In the genomic region with DNA sequence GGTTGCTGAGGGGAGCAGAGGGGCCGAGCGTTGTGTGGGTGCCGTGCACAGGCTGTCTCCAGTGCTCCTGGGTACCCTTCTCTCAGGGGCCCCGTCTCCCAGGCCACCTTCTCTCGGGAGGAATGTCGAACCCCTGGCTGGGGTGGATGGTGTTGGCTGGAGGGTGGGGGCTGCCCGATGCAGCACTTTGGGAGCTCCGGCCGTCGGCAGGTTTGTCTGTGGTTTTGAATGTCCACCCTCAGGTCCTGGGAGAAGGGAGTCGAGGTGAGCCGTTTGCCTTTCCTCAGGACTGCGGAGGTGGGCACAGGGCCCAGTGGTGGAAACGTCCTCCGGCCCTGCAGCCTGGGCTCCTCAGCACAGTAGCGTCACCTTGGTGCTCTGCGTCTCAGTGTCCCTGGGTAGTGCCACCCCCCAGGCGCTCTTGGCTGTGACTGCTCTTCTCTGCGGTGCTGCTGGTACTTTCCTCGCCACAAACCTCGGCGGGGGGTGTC, we compare ENCODE assay signal across 16 cellular contexts. TPM values are rescaled to one million over a fixed set of nuclear protein-coding genes. Genes with fewer than 3 reads are reported as not detected.
DNase-seq lines count a peak whose midpoint lies in the region; ATAC-seq, FAIRE-seq and TF ChIP-seq lines count a peak whose summit lies in the region.
"Had no signal": no experiment of that assay in that cellular context is flagged by ENCODE, and none has a peak within 500 bp of the region (broad histone marks: within the 10 kb centered on the region; RNA-seq: fewer than 3 reads in every experiment).

No MANE protein-coding gene starts in this region.

- H3K27me3 ChIP-seq in right lobe of liver, result no peaks in the 10 kb centered on the region
- no peaks in the 10 kb centered on the region for H3K27me3 ChIP-seq in HepG2 (ENCODE audit: control insufficient read depth in 1 of 2, insufficient read depth in 2 of 2, low read length in 2 of 2)
- H3K27me3 ChIP-seq in heart left ventricle, result no peaks in the 10 kb centered on the region
- H3K27me3 ChIP-seq in mesenchymal stem cell (ENCODE audit: control insufficient read depth in 1 of 2, insufficient read depth in 1 of 2, low read length in 2 of 2), result no peaks in the 10 kb centered on the region
- H3K27me3 ChIP-seq in aorta (ENCODE audit: control insufficient read depth in 1 of 2, insufficient read depth in 2 of 2, low read length in 1 of 2), result no peaks in the 10 kb centered on the region
- no peaks in the 10 kb centered on the region for H3K27me3 ChIP-seq in thyroid gland

- peaks cover 15 to 23% of the 10 kb centered on the region in 2 donors for H3K4me1 Mint-ChIP-seq in effector memory CD8-positive, alpha-beta T cell (ENCODE audit: low read depth in 2 of 2)

- no peak overlapping the region for H3K4ac ChIP-seq in mesenchymal stem cell (ENCODE audit: low read depth in 1 of 2, low read length in 2 of 2)

- no peaks in the 10 kb centered on the region for H3K27me3 Mint-ChIP-seq in effector memory CD8-positive, alpha-beta T cell

- H2AFZ ChIP-seq in HepG2 (ENCODE audit: low read length) (no peak overlapping the region), mesenchymal stem cell (ENCODE audit: low read depth, low read length) (no peak overlapping the region)

- H3K9me3 Mint-ChIP-seq in effector memory CD8-positive, alpha-beta T cell, result no peaks in the 10 kb centered on the region

- H3K14ac ChIP-seq in mesenchymal stem cell (ENCODE audit: low read length in 2 of 2), result no peak overlapping the region

- H2AK5ac ChIP-seq in mesenchymal stem cell (ENCODE audit: low read length, severe bottlenecking), result no peak overlapping the region

- TF ChIP-seq EP300 in HepG2 (IDR thresholded peaks at IDR 0.05; ENCODE audit: low read depth in 2 of 2, low read length in 2 of 2) (no peak), HepG2 (CRISPR knock-in tag; IDR thresholded peaks at IDR 0.05; ENCODE audit: borderline replicate concordance) (no peak)

- peaks cover 58% of the 10 kb centered on the region for H3K79me2 ChIP-seq in HepG2 (ENCODE audit: insufficient read depth, low read length)

- H3K4me2 ChIP-seq in HepG2 (ENCODE audit: low read depth, low read length), result no peak overlapping the region
- H3K4me2 ChIP-seq in mesenchymal stem cell (ENCODE audit: low read length, poor library complexity, severe bottlenecking), result no peak overlapping the region

- no TSS peak for BruUV-seq in HepG2 (replicated peaks; lab: Mats Ljungman, UMichigan)

- no peak overlapping the region for H3K18ac ChIP-seq in mesenchymal stem cell (ENCODE audit: low read depth in 1 of 2, low read length in 2 of 2)

- peaks cover 16% of the 10 kb centered on the region for H3K36me3 Mint-ChIP-seq in effector memory CD8-positive, alpha-beta T cell (ENCODE audit: insufficient read depth)

- H2BK12ac ChIP-seq in mesenchymal stem cell (ENCODE audit: low read length in 2 of 2), result no peak overlapping the region

- no peak overlapping the region for H4K8ac ChIP-seq in mesenchymal stem cell (ENCODE audit: low read length)

- H3K4me1 ChIP-seq in right lobe of liver, result peaks cover 0 to 25% (median 7%) of the 10 kb centered on the region in 4 donors
- peaks cover 8% of the 10 kb centered on the region; the same call in 1 of the 2 replicates for H3K4me1 ChIP-seq in HepG2 (ENCODE audit: insufficient read depth, low read length)
- H3K4me1 ChIP-seq in heart left ventricle, result peaks cover 9 to 88% (median 58%) of the 10 kb centered on the region in 12 donors
- peaks cover 49% of the 10 kb centered on the region for H3K4me1 ChIP-seq in mesenchymal stem cell (ENCODE audit: control insufficient read depth, insufficient read depth, low read depth, low read length)
- no peaks in the 10 kb centered on the region for H3K4me1 ChIP-seq in aorta (ENCODE audit: control insufficient read depth in 1 of 2, insufficient read depth in 2 of 2, low read length in 2 of 2)
- peaks cover 6 to 11% of the 10 kb centered on the region in 2 donors for H3K4me1 ChIP-seq in thyroid gland

- WGBS in right lobe of liver (ENCODE audit: insufficient coverage, low coverage, low lambda C conversion rate, missing lambda C conversion rate), result no CpG with 5 or more reads among the region's 22 CpGs
- 97% methylated on average over 11 of the region's 22 CpGs for WGBS in HepG2 (ENCODE audit: low lambda C conversion rate)
- WGBS in heart left ventricle, 4 donors, result 66 to 75% (median 71%) methylated on average over 14 to 22 of the region's 22 CpGs
- 97% methylated on average over 21 of the region's 22 CpGs for WGBS in mesenchymal stem cell
- 85 to 89% methylated on average over 22 of the region's 22 CpGs for WGBS in aorta, 2 donors
- 96 to 97% methylated on average over 20 to 22 of the region's 22 CpGs for WGBS in thyroid gland, 2 donors

- FAIRE-seq in HepG2 (lab: Jason Lieb, UNC), result no peak
- FAIRE-seq: H54, RCC 7860 had no signal

- no peak overlapping the region for H2BK120ac ChIP-seq in mesenchymal stem cell (ENCODE audit: low read depth, low read length)

- no peak for TF ChIP-seq RAD21 in HepG2 (CRISPR knock-in tag; IDR thresholded peaks at IDR 0.05)

- H3K4me3 ChIP-seq in right lobe of liver (no peak overlapping the region), HepG2 (replicated peaks in 1 of 3; ENCODE audit: insufficient read depth in 1 of 3, low read depth in 2 of 3, low read length in 3 of 3) (no peak overlapping the region), heart left ventricle (no peak overlapping the region), mesenchymal stem cell (ENCODE audit: insufficient read depth in 1 of 2, low read depth in 1 of 2, low read length in 2 of 2) (no peak overlapping the region), aorta (ENCODE audit: low read length in 2 of 2) (no peak overlapping the region), thyroid gland (replicated peaks in 1 of 3) (no peak overlapping the region)

- H4K20me1 ChIP-seq in HepG2 (ENCODE audit: insufficient read depth, low read length), result peaks cover 27% of the 10 kb centered on the region; the same call in 1 of the 2 replicates

- DNase-seq in right lobe of liver, result peak in 2 of 3 donors; percentile 10 to 41
- DNase-seq in HepG2 (ENCODE audit: low spot score), result no peak
- peak in 4 of 5 donors; percentile 52 to 72 (median 67) for DNase-seq in heart left ventricle
- DNase-seq in mesenchymal stem cell, result no peak
- peak; percentile 43 to 70 for DNase-seq in aorta
- no peak for DNase-seq in effector memory CD8-positive, alpha-beta T cell
- DNase-seq in thyroid gland, result no peak
- DNase-seq: 8988T, NCI-H1417, NCI-H2029, NCI-H510A, NCI-H82 had no signal

- POLR2A ChIA-PET in HepG2 (lab: Yijun Ruan, JAX), result no interaction called here

- no peak for ATAC-seq in right lobe of liver
- ATAC-seq in HepG2, result no peak
- ATAC-seq in heart left ventricle, result peak in 2 of 4 donors; percentile 7 to 30
- ATAC-seq in aorta (ENCODE audit: low FRiP score), result no peak
- no peak for ATAC-seq in GM19452 (IDR thresholded peaks at IDR 0.05; ENCODE audit: unreplicated experiment)
- ATAC-seq in effector memory CD8-positive, alpha-beta T cell (replicated peaks), result no peak

- no peak overlapping the region for H3K27ac ChIP-seq in right lobe of liver
- no peak overlapping the region for H3K27ac ChIP-seq in HepG2 (ENCODE audit: extremely low read length, insufficient read depth, low read length)
- peak overlapping the region; percentile 10 to 99 (median 90) for H3K27ac ChIP-seq in heart left ventricle
- H3K27ac ChIP-seq in mesenchymal stem cell (ENCODE audit: low read length, poor library complexity, severe bottlenecking), result no peak overlapping the region
- peak overlapping the region in 1 of 2 donors; percentile 0 for H3K27ac ChIP-seq in aorta (ENCODE audit: low read depth in 1 of 2, low read length in 2 of 2)
- H3K27ac ChIP-seq in thyroid gland, result no peak overlapping the region
- H3K27ac ChIP-seq: C4-2B had no signal

- H3K27ac Mint-ChIP-seq in effector memory CD8-positive, alpha-beta T cell, result no peak overlapping the region

- H3K36me3 ChIP-seq in right lobe of liver (no peaks in the 10 kb centered on the region), HepG2 (replicated peaks in 1 of 2; ENCODE audit: control insufficient read depth in 1 of 2, insufficient read depth in 2 of 2, low read length in 2 of 2) (peaks cover 35 to 75% of the 10 kb centered on the region in 2 experiments), heart left ventricle (peaks cover 0 to 26% (median 0%) of the 10 kb centered on the region in 9 donors), mesenchymal stem cell (ENCODE audit: control insufficient read depth in 1 of 2, insufficient read depth in 2 of 2, low read depth in 1 of 2, low read length in 2 of 2) (peaks cover 14 to 70% of the 10 kb centered on the region in 2 experiments), aorta (ENCODE audit: control insufficient read depth in 1 of 2, insufficient read depth in 2 of 2, low read length in 1 of 2) (no peaks in the 10 kb centered on the region), thyroid gland (no peaks in the 10 kb centered on the region)

- H3K79me1 ChIP-seq in mesenchymal stem cell (replicated peaks; ENCODE audit: low read length, poor library complexity, severe bottlenecking), result peaks cover 40% of the 10 kb centered on the region

- peak overlapping the region; percentile 62 for H4K91ac ChIP-seq in mesenchymal stem cell (ENCODE audit: low read length)

- TF ChIP-seq CTCF in right lobe of liver (IDR thresholded peaks at IDR 0.05) (no peak), HepG2 (CRISPR knock-in tag; IDR thresholded peaks at IDR 0.05) (no peak), heart left ventricle (IDR thresholded peaks at IDR 0.05) (no peak), thyroid gland (IDR thresholded peaks at IDR 0.05) (no peak)

- in situ Hi-C loops in HepG2 (cut with HindIII; ENCODE audit: extremely low pct_ligation_motif_present, low pct_unique_long_range_greater_than_20kb), result no loop called here

- H3K9me3 ChIP-seq in right lobe of liver (no peaks in the 10 kb centered on the region), HepG2 (ENCODE audit: low read length) (no peaks in the 10 kb centered on the region), heart left ventricle (no peaks in the 10 kb centered on the region), mesenchymal stem cell (ENCODE audit: control insufficient read depth, low read length) (no peaks in the 10 kb centered on the region), aorta (ENCODE audit: control insufficient read depth, low read length) (no peaks in the 10 kb centered on the region), thyroid gland (no peaks in the 10 kb centered on the region)

- TF ChIP-seq POLR2A in right lobe of liver (IDR thresholded peaks at IDR 0.05) (no peak), HepG2 (IDR thresholded peaks at IDR 0.05; ENCODE audit: insufficient read depth in 1 of 2, low read depth in 2 of 2, low read length in 2 of 2) (no peak), heart left ventricle (IDR thresholded peaks at IDR 0.05) (no peak), thyroid gland (IDR thresholded peaks at IDR 0.05) (no peak)

- no peak overlapping the region for H2BK15ac ChIP-seq in mesenchymal stem cell (ENCODE audit: low read depth, poor library complexity, severe bottlenecking)

- CTCF ChIA-PET in HepG2 (lab: Yijun Ruan, JAX; ENCODE audit: low intra/inter-chr PET ratio, low total read pairs), result no interaction called here

- no peak overlapping the region for H3K4me3 Mint-ChIP-seq in effector memory CD8-positive, alpha-beta T cell

- H3K9ac ChIP-seq in HepG2 (ENCODE audit: insufficient read depth, low read depth, low read length) (no peak overlapping the region), mesenchymal stem cell (ENCODE audit: low read length) (no peak overlapping the region)

- intact Hi-C loops in right lobe of liver (cut with DNase I), result loop anchor here (5.0 kb wide), 1 partner anchor 173 kb away; no protein-coding TSS in a partner anchor
- intact Hi-C loops in HepG2 (cut with micrococcal nuclease; ENCODE audit: unreplicated experiment), result no loop called here
- intact Hi-C loops in heart left ventricle (cut with DNase I), result loop anchor here in 2 of 10 donors (2.0 to 10.0 kb wide), 2 partner anchors 118 to 120 kb away; partner anchors contain the start of gene ADARB1 (in 1 of the 2)
- intact Hi-C loops in aorta (cut with DNase I), result loop anchor here (10.0 kb wide), 2 partner anchors 100 to 340 kb away; no protein-coding TSS in a partner anchor
- intact Hi-C loops in thyroid gland (cut with DNase I), result loop anchor here (5.0 to 10.0 kb wide), 2 partner anchors 120 to 173 kb away; partner anchors contain the start of gene ADARB1

- H3K23ac ChIP-seq in mesenchymal stem cell (ENCODE audit: low read length in 2 of 2), result no peak overlapping the region

- no peak overlapping the region for H2BK5ac ChIP-seq in mesenchymal stem cell (ENCODE audit: low read depth, low read length, poor library complexity, severe bottlenecking)

RNA-seq across cellular contexts. Expression of gene SLX9, which starts 14.5 kb away (rescaled TPM):
- 10 to 100 TPM; 15.0 to 27.9 (median 17.1) TPM for total RNA-seq in right lobe of liver
- total RNA-seq in HepG2 (2016; rRNA removed; fragmentation: Illumina TruSeq; extraction: Trizol), result 47.1 and 51.5 TPM in 2 replicates
- 43.4 and 50.9 TPM in 2 replicates for total RNA-seq in HepG2 (2016; cell fraction: cytosol; rRNA removed; fragmentation: Illumina TruSeq; extraction: Trizol; ENCODE audit: low read depth)
- total RNA-seq in HepG2 (2016; cell fraction: insoluble cytoplasmic fraction; rRNA removed; fragmentation: Illumina TruSeq; extraction: Trizol), result 51.9 and 55.4 TPM in 2 replicates
- total RNA-seq in HepG2 (2016; cell fraction: membrane; rRNA removed; fragmentation: Illumina TruSeq; extraction: Trizol), result 31.2 and 37.8 TPM in 2 replicates
- 17.3 and 20.5 TPM in 2 replicates for total RNA-seq in HepG2 (2016; cell fraction: nucleus; rRNA removed; fragmentation: Illumina TruSeq; extraction: Trizol)
- 21.0 and 22.6 TPM in 2 replicates for polyA plus RNA-seq in HepG2 (2011; rRNA removed)
- 32.4 and 47.0 TPM in 2 replicates for polyA plus RNA-seq in HepG2 (2011; cell fraction: cytosol; rRNA removed)
- 22.9 and 26.2 TPM in 2 replicates for polyA plus RNA-seq in HepG2 (2011; cell fraction: nucleus; rRNA removed)
- polyA plus RNA-seq in HepG2 (2012), result 22.9 TPM in 2 replicates
- 43.3 and 45.1 TPM in 2 replicates for polyA plus RNA-seq in HepG2 (2016; cell fraction: cytosol; fragmentation: Illumina TruSeq; extraction: Trizol; ENCODE audit: low read depth)
- 53.9 and 57.5 TPM in 2 replicates for polyA plus RNA-seq in HepG2 (2016; cell fraction: insoluble cytoplasmic fraction; fragmentation: Illumina TruSeq; extraction: Trizol; ENCODE audit: low read depth)
- polyA plus RNA-seq in HepG2 (2016; cell fraction: membrane; fragmentation: Illumina TruSeq; extraction: Trizol; ENCODE audit: low read depth), result 27.6 and 29.8 TPM in 2 replicates
- polyA plus RNA-seq in HepG2 (2016; cell fraction: nucleus; fragmentation: Illumina TruSeq; extraction: Trizol; ENCODE audit: insufficient read depth, low read depth), result 35.4 and 41.4 TPM in 2 replicates
- 14.1 and 17.2 TPM in 2 replicates for polyA minus RNA-seq in HepG2 (2011; rRNA and poly(A)+ RNA removed; ENCODE audit: low replicate concordance)
- polyA minus RNA-seq in HepG2 (2011; cell fraction: cytosol; rRNA and poly(A)+ RNA removed), result 15.8 and 22.1 TPM in 2 replicates
- polyA minus RNA-seq in HepG2 (2011; cell fraction: nucleus; rRNA and poly(A)+ RNA removed), result 5.8 and 8.6 TPM in 2 replicates
- total RNA-seq in heart left ventricle, result 10 to 100 TPM; 38.5 to 53.1 (median 47.1) TPM
- polyA plus RNA-seq in heart left ventricle, result 10 to 100 TPM; 63.8 to 77.8 TPM
- 14.7 TPM for polyA plus RNA-seq in mesenchymal stem cell (2013, experiment 1 of 2)
- 15.1 TPM for polyA plus RNA-seq in mesenchymal stem cell (2013, experiment 2 of 2)
- 10 to 100 TPM; 21.5 to 29.6 TPM for total RNA-seq in aorta
- polyA plus RNA-seq in aorta, result 10 to 100 TPM; 17.3 to 19.2 TPM
- total RNA-seq in thyroid gland, result 10 to 100 TPM in 3 of 4 donors, 1 to 10 TPM in 1; 4.8 to 19.1 (median 11.2) TPM

RNA-seq across cellular contexts. Expression of gene ITGB2, which starts 33.6 kb away (rescaled TPM):
- total RNA-seq in right lobe of liver, result 10 to 100 TPM; 12.9 to 61.8 (median 36.6) TPM
- 1.6 and 4.2 TPM in 2 replicates for total RNA-seq in HepG2 (2016; rRNA removed; fragmentation: Illumina TruSeq; extraction: Trizol)
- 0.71 and 0.91 TPM in 2 replicates for total RNA-seq in HepG2 (2016; cell fraction: cytosol; rRNA removed; fragmentation: Illumina TruSeq; extraction: Trizol; ENCODE audit: low read depth)
- 2.3 and 3.5 TPM in 2 replicates for total RNA-seq in HepG2 (2016; cell fraction: insoluble cytoplasmic fraction; rRNA removed; fragmentation: Illumina TruSeq; extraction: Trizol)
- 1.2 and 1.9 TPM in 2 replicates for total RNA-seq in HepG2 (2016; cell fraction: membrane; rRNA removed; fragmentation: Illumina TruSeq; extraction: Trizol)
- total RNA-seq in HepG2 (2016; cell fraction: nucleus; rRNA removed; fragmentation: Illumina TruSeq; extraction: Trizol), result 6.5 and 6.6 TPM in 2 replicates
- polyA plus RNA-seq in HepG2 (2011; rRNA removed), result 18.0 and 26.4 TPM in 2 replicates
- 22.3 and 25.2 TPM in 2 replicates for polyA plus RNA-seq in HepG2 (2011; cell fraction: cytosol; rRNA removed)
- polyA plus RNA-seq in HepG2 (2011; cell fraction: nucleus; rRNA removed), result 63.6 and 64.3 TPM in 2 replicates
- polyA plus RNA-seq in HepG2 (2012), result 28.1 and 37.9 TPM in 2 replicates
- polyA plus RNA-seq in HepG2 (2016; cell fraction: cytosol; fragmentation: Illumina TruSeq; extraction: Trizol; ENCODE audit: low read depth), result 0.53 and 1.0 TPM in 2 replicates
- 2.2 and 2.5 TPM in 2 replicates for polyA plus RNA-seq in HepG2 (2016; cell fraction: insoluble cytoplasmic fraction; fragmentation: Illumina TruSeq; extraction: Trizol; ENCODE audit: low read depth)
- 1.3 and 1.5 TPM in 2 replicates for polyA plus RNA-seq in HepG2 (2016; cell fraction: membrane; fragmentation: Illumina TruSeq; extraction: Trizol; ENCODE audit: low read depth)
- 5.9 and 7.0 TPM in 2 replicates for polyA plus RNA-seq in HepG2 (2016; cell fraction: nucleus; fragmentation: Illumina TruSeq; extraction: Trizol; ENCODE audit: insufficient read depth, low read depth)
- 1.4 and 26.8 TPM in 2 replicates for polyA minus RNA-seq in HepG2 (2011; rRNA and poly(A)+ RNA removed; ENCODE audit: low replicate concordance)
- polyA minus RNA-seq in HepG2 (2011; cell fraction: cytosol; rRNA and poly(A)+ RNA removed), result 11.9 and 12.6 TPM in 2 replicates
- 10.0 and 14.7 TPM in 2 replicates for polyA minus RNA-seq in HepG2 (2011; cell fraction: nucleus; rRNA and poly(A)+ RNA removed)
- 100 to 1,000 TPM in 2 of 9 donors, 10 to 100 TPM in 5, 1 to 10 TPM in 2; 7.4 to 253 (median 27.7) TPM for total RNA-seq in heart left ventricle
- polyA plus RNA-seq in heart left ventricle, result 10 to 100 TPM in 1 of 2 donors, 1 to 10 TPM in 1; 6.1 to 12.3 TPM
- polyA plus RNA-seq in mesenchymal stem cell (2013, experiment 1 of 2), result 0.40 TPM
- polyA plus RNA-seq in mesenchymal stem cell (2013, experiment 2 of 2), result 0.14 TPM
- 100 to 1,000 TPM in 1 of 2 donors, 10 to 100 TPM in 1; 65.5 to 110 TPM for total RNA-seq in aorta
- polyA plus RNA-seq in aorta, result 10 to 100 TPM in 1 of 2 donors, 1 to 10 TPM in 1; 6.7 to 48.5 TPM
- total RNA-seq in thyroid gland, result 10 to 100 TPM; 18.4 to 79.4 (median 27.5) TPM

Comparison
In these comparisons a context has a peak if more than half of its experiments do, and no peak if none do; other contexts are left out.
1. DNase-seq: peak in right lobe of liver (2 of 3), heart left ventricle (4 of 5) and aorta (2 of 2); none in HepG2 (single experiment), mesenchymal stem cell (single experiment), effector memory CD8-positive, alpha-beta T cell (0 of 3) and thyroid gland (0 of 2).
2. H3K27ac ChIP-seq: peak in heart left ventricle (12 of 12); none in right lobe of liver (0 of 3), HepG2 (single experiment), mesenchymal stem cell (single experiment) and thyroid gland (0 of 3).